Comparison of ENCODE assay signal across 24 cellular contexts in genomic region chr6:113619077-113619476, GRCh38.
DNase-seq lines count a peak whose midpoint lies in the region; ATAC-seq and TF ChIP-seq lines count a peak whose summit lies in the region.
"Had no signal": no experiment of that assay in that cellular context is flagged by ENCODE, and none has a peak within 500 bp of the region (broad histone marks: within the 10 kb centered on the region; RNA-seq: fewer than 3 reads in every experiment).

No MANE protein-coding gene starts in this region.

- H2BK5ac ChIP-seq in IMR-90 (ENCODE audit: low read depth, low read length, poor library complexity, severe bottlenecking), result no peak overlapping the region

- no peak overlapping the region for H3K9ac ChIP-seq in IMR-90 (ENCODE audit: low read depth, low read length)
- H3K9ac ChIP-seq: KMS-11 had no signal

- H4K8ac ChIP-seq in IMR-90 (ENCODE audit: low read depth in 2 of 2, low read length in 2 of 2), result no peak overlapping the region

- H3K9me1 ChIP-seq in IMR-90 (ENCODE audit: insufficient read depth, low read length), result no peaks in the 10 kb centered on the region; the same call in 1 of the 2 replicates

- H3K4ac ChIP-seq in IMR-90 (ENCODE audit: low read depth, low read length), result no peak overlapping the region

- no peaks in the 10 kb centered on the region for H3K36me3 ChIP-seq in IMR-90 (ENCODE audit: control insufficient read depth, insufficient read depth, low read length)
- H3K36me3 ChIP-seq: HAP-1 had no signal

- H3K9me3 Mint-ChIP-seq in naive thymus-derived CD8-positive, alpha-beta T cell, result peaks cover 0 to 5% (median 0%) of the 10 kb centered on the region in 9 donors
- no peaks in the 10 kb centered on the region for H3K9me3 Mint-ChIP-seq in WTC11
- H3K9me3 Mint-ChIP-seq: GM23338, IgD-negative memory B cell had no signal

- BruUV-seq in IMR-90 (replicated peaks; lab: Mats Ljungman, UMichigan), result no TSS peak

- no peaks in the 10 kb centered on the region for H3K4me1 Mint-ChIP-seq in naive thymus-derived CD8-positive, alpha-beta T cell
- H3K4me1 Mint-ChIP-seq in WTC11, result peaks cover 12% of the 10 kb centered on the region
- H3K4me1 Mint-ChIP-seq: T-cell had no signal

- no peak; the same call in 1 of the 2 replicates for ATAC-seq in IMR-90 (ENCODE audit: low read depth)
- no peak for ATAC-seq in naive thymus-derived CD8-positive, alpha-beta T cell
- no peak for ATAC-seq in WTC11
- ATAC-seq: GM23338, Panc1, T-cell had no signal

- H3K27me3 ChIP-seq in IMR-90 (ENCODE audit: control insufficient read depth, insufficient read depth, low read length), result no peaks in the 10 kb centered on the region

- H2BK15ac ChIP-seq in IMR-90 (ENCODE audit: low read depth, low read length), result no peak overlapping the region

- no peak overlapping the region for H3K27ac Mint-ChIP-seq in naive thymus-derived CD8-positive, alpha-beta T cell
- H3K27ac Mint-ChIP-seq in WTC11, result no peak overlapping the region
- H3K27ac Mint-ChIP-seq: B cell, GM23338, T-cell had no signal

- no peak overlapping the region for H4K5ac ChIP-seq in IMR-90 (ENCODE audit: low read depth, low read length)

- intact Hi-C loops in IMR-90 (cut with micrococcal nuclease), result no loop called here

- H3K4me3 ChIP-seq in IMR-90 (ENCODE audit: insufficient read depth, low read depth, low read length), result no peak overlapping the region
- H3K4me3 ChIP-seq: GM23338, HAP-1 had no signal

- no peak overlapping the region for H2AK9ac ChIP-seq in IMR-90 (replicated peaks; ENCODE audit: low read depth, low read length, poor library complexity)

- no peak overlapping the region for H3K23ac ChIP-seq in IMR-90 (ENCODE audit: low read depth, low read length)

- H2BK120ac ChIP-seq in IMR-90 (ENCODE audit: low read depth, low read length), result no peak overlapping the region

- no peaks in the 10 kb centered on the region for H3K9me3 ChIP-seq in IMR-90 (ENCODE audit: control insufficient read depth, insufficient read depth, low read length)
- H3K9me3 ChIP-seq: HAP-1 had no signal

- no peaks in the 10 kb centered on the region for H3K36me3 Mint-ChIP-seq in naive thymus-derived CD8-positive, alpha-beta T cell
- H3K36me3 Mint-ChIP-seq in WTC11, result no peaks in the 10 kb centered on the region
- H3K36me3 Mint-ChIP-seq: T-cell had no signal

- dilution Hi-C loops in IMR-90 (cut with HindIII; ENCODE audit: low sequenced_read_pairs, unreplicated experiment), result no loop called here

- no peak overlapping the region for H3K4me3 Mint-ChIP-seq in naive thymus-derived CD8-positive, alpha-beta T cell
- no peak overlapping the region for H3K4me3 Mint-ChIP-seq in WTC11
- H3K4me3 Mint-ChIP-seq: B cell, GM23338, IgD-negative memory B cell, T-cell had no signal

- H3K4me1 ChIP-seq in IMR-90 (ENCODE audit: control insufficient read depth, insufficient read depth, low read length), result peaks cover 2% of the 10 kb centered on the region
- H3K4me1 ChIP-seq: HAP-1 had no signal

- H3K14ac ChIP-seq in IMR-90 (replicated peaks; ENCODE audit: low read depth, low read length), result no peak overlapping the region

- 0 out of 2 replicates have a peak overlapping the region, but pooled peaks have one; percentile 40 for H3K4me2 ChIP-seq in IMR-90 (ENCODE audit: low read depth, low read length)
- H3K4me2 ChIP-seq: GM23338, KMS-11 had no signal

- no peak overlapping the region for H2BK20ac ChIP-seq in IMR-90 (ENCODE audit: low read depth, low read length)

- POLR2A ChIA-PET in IMR-90 (lab: Charles Lee; ENCODE audit: unreplicated experiment), result no interaction called here
- POLR2A ChIA-PET in naive thymus-derived CD8-positive, alpha-beta T cell (lab: Charles Lee), result no interaction called here
- POLR2A ChIA-PET in WTC11 (lab: Charles Lee), result no interaction called here

- CTCF ChIA-PET in IMR-90 (lab: Yijun Ruan, JAX) (no interaction called here), WTC11 (lab: Charles Lee) (no interaction called here)

- no peaks in the 10 kb centered on the region for H4K20me1 ChIP-seq in IMR-90 (ENCODE audit: insufficient read depth, low read length)

- no peak for TF ChIP-seq POLR2A in IMR-90 (IDR thresholded peaks at IDR 0.05; ENCODE audit: low read depth, low read length)

- TF ChIP-seq RAD21 in IMR-90 (IDR thresholded peaks at IDR 0.05; ENCODE audit: low read length), result no peak

- H4K91ac ChIP-seq in IMR-90 (ENCODE audit: insufficient read depth, low read depth, low read length), result no peak overlapping the region

- no peak overlapping the region for H3K27ac ChIP-seq in IMR-90 (ENCODE audit: insufficient read depth, low read length)
- H3K27ac ChIP-seq: KMS-11, RWPE1 had no signal

- peak; percentile 53 for DNase-seq in EH (ENCODE audit: low read depth)
- peak; percentile 63 for DNase-seq in IMR-90
- peak; percentile 44 for DNase-seq in astrocyte of the hippocampus (ENCODE audit: low read depth, low spot score)
- DNase-seq in kidney tubule cell (ENCODE audit: low spot score), result peak; percentile 5
- DNase-seq in GDM1 (lab: John Stamatoyannopoulos, UW), result no peak
- DNase-seq in NCI-H2029 treated with DMSO at 0.1 percent for 48 hours (lab: John Stamatoyannopoulos, UW), result no peak
- DNase-seq in naive thymus-derived CD8-positive, alpha-beta T cell, result no peak
- DNase-seq in WTC11 (ENCODE audit: low spot score), result no peak
- DNase-seq: Calu3, DMS79 treated with DMSO at 0.1 percent for 48 hours, NCI-H1092 treated with DMSO at 0.1 percent for 48 hours, NCI-H1436 treated with DMSO at 0.1 percent for 48 hours, NCI-H187 treated with DMSO at 0.1 percent for 48 hours, NCI-H2107, NCI-H524, SHP77, T-cell had no signal

- no peak overlapping the region for H2AK5ac ChIP-seq in IMR-90 (ENCODE audit: low read depth, low read length)

- H3K56ac ChIP-seq in IMR-90 (ENCODE audit: extremely low read depth, insufficient read depth, low read length), result no peak overlapping the region

- no peaks in the 10 kb centered on the region for H3K79me1 ChIP-seq in IMR-90 (ENCODE audit: low read depth in 1 of 2, low read length in 2 of 2)

- no peak overlapping the region for H2AFZ ChIP-seq in IMR-90 (replicated peaks; ENCODE audit: low read length, poor library complexity)
- H2AFZ ChIP-seq: GM23338 had no signal

- in situ Hi-C loops in IMR-90 (cut with MboI; ENCODE audit: low sequenced_read_pairs), result no loop called here

- no peak overlapping the region for H3K18ac ChIP-seq in IMR-90 (ENCODE audit: low read depth, low read length)

- whole genome bisulfite sequencing in IMR-90 (ENCODE audit: extremely low coverage in 2 of 2, insufficient read length in 1 of 2), 2 experiments, result no CpG with 5 or more reads among the region's 4 CpGs

- TF ChIP-seq CTCF in IMR-90 (conservative IDR thresholded peaks at IDR 0.05; ENCODE audit: low read depth, low read length) (no peak), WTC11 (IDR thresholded peaks at IDR 0.05) (no peak)

- peaks cover 0 to 16% (median 2%) of the 10 kb centered on the region in 5 donors for H3K27me3 Mint-ChIP-seq in naive thymus-derived CD8-positive, alpha-beta T cell
- no peaks in the 10 kb centered on the region for H3K27me3 Mint-ChIP-seq in WTC11 (ENCODE audit: low read depth)
- H3K27me3 Mint-ChIP-seq: B cell, IgD-negative memory B cell had no signal

TF ChIP-seq in IMR-90, 13 proteins besides CTCF, POLR2A, EP300 and RAD21 (continues in another document):
- TF ChIP-seq ELK1 (IDR thresholded peaks at IDR 0.05; ENCODE audit: borderline replicate concordance, low read depth, low read length) (no peak), RCOR1 (IDR thresholded peaks at IDR 0.05; ENCODE audit: insufficient replicate concordance, low read length) (no peak), MAFK (IDR thresholded peaks at IDR 0.05; ENCODE audit: low read depth, low read length) (no peak), USF2 (IDR thresholded peaks at IDR 0.05; ENCODE audit: low read depth, low read length) (no peak), BHLHE40 (IDR thresholded peaks at IDR 0.05; ENCODE audit: low read depth, low read length) (no peak)

TF ChIP-seq in WTC11, 78 proteins besides CTCF, POLR2A, EP300 and RAD21:
- TF ChIP-seq ETV6 (CRISPR knock-in tag; IDR thresholded peaks at IDR 0.05) (no peak), E2F5 (CRISPR knock-in tag; IDR thresholded peaks at IDR 0.05) (no peak), ZBTB21 (CRISPR knock-in tag; IDR thresholded peaks at IDR 0.05; ENCODE audit: borderline replicate concordance) (no peak), ZNF263 (CRISPR knock-in tag; IDR thresholded peaks at IDR 0.05; ENCODE audit: low read depth) (no peak)
- TF ChIP-seq, protein P1, sequence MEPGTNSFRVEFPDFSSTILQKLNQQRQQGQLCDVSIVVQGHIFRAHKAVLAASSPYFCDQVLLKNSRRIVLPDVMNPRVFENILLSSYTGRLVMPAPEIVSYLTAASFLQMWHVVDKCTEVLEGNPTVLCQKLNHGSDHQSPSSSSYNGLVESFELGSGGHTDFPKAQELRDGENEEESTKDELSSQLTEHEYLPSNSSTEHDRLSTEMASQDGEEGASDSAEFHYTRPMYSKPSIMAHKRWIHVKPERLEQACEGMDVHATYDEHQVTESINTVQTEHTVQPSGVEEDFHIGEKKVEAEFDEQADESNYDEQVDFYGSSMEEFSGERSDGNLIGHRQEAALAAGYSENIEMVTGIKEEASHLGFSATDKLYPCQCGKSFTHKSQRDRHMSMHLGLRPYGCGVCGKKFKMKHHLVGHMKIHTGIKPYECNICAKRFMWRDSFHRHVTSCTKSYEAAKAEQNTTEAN (CRISPR knock-in tag; IDR thresholded peaks at IDR 0.05), result no peak
TF ChIP-seq in WTC11: peak in this region for 0.

Comparison
In these comparisons a context has a peak if more than half of its experiments do, and no peak if none do; other contexts are left out.
1. DNase-seq: peak in EH (single experiment), IMR-90 (single experiment), astrocyte of the hippocampus (single experiment) and kidney tubule cell (single experiment); none in GDM1 (single experiment), NCI-H2029 treated with DMSO at 0.1 percent for 48 hours (single experiment), naive thymus-derived CD8-positive, alpha-beta T cell (0 of 10) and WTC11 (single experiment).